In genomic region chr2:127183771-127184170, GRCh38 we compare ENCODE assay signal across 22 cellular contexts. TPM values are rescaled to one million over a fixed set of nuclear protein-coding genes. Genes with fewer than 3 reads are reported as not detected.
"Had no signal": no experiment of that assay in that cellular context is flagged by ENCODE, and none has a peak within 500 bp of the region (broad histone marks: within the 10 kb centered on the region; RNA-seq: fewer than 3 reads in every experiment).

No MANE protein-coding gene starts in this region.

- H3K4me3 Mint-ChIP-seq: activated B cell treated with CpG ODN at 0.5 μM for 24 hours; activated CD4-positive, alpha-beta memory T cell treated with anti-CD3 and anti-CD28 coated beads for 36 hours; activated CD4-positive, alpha-beta T cell treated with anti-CD3 and anti-CD28 coated beads, Interleukin-2, amount 10 ng/mL, durations not matched to agents 7 days and 5 days; activated naive CD4-positive, alpha-beta T cell treated with anti-CD3 and anti-CD28 coated beads, Interleukin-2, amount 10 ng/mL, durations not matched to agents 7 days and 5 days; activated naive CD8-positive, alpha-beta T cell treated with anti-CD3 and anti-CD28 coated beads for 36 hours; activated T-cell treated with anti-CD3 and anti-CD28 coated beads, Interleukin-2, amount 50 U/mL, for 4 hours; T-helper 1 cell treated with Interleukin-12 subunit alpha and Interleukin-12 subunit beta and Interleukin-4 antibody, amounts not matched to agents 30 μg/mL and 1 μg/mL, for 36 hours had no signal

- H3K36me3 Mint-ChIP-seq: activated CD4-positive, alpha-beta memory T cell treated with anti-CD3 and anti-CD28 coated beads for 36 hours; activated naive CD4-positive, alpha-beta T cell treated with anti-CD3 and anti-CD28 coated beads, Interleukin-2, amount 10 ng/mL, durations not matched to agents 7 days and 5 days; activated naive CD8-positive, alpha-beta T cell treated with anti-CD3 and anti-CD28 coated beads for 36 hours had no signal

- ATAC-seq: activated T-cell treated with anti-CD3 and anti-CD28 coated beads, Interleukin-2, amount 50 U/mL, for 4 hours; PC-3 had no signal

- H3K4me1 Mint-ChIP-seq: activated B cell treated with CpG ODN at 0.5 μM for 24 hours had no signal

- DNase-seq: activated B cell treated with CpG ODN at 0.5 μM for 24 hours; activated CD4-positive, alpha-beta memory T cell treated with anti-CD3 and anti-CD28 coated beads for 36 hours; activated CD4-positive, alpha-beta T cell treated with anti-CD3 and anti-CD28 coated beads for 1 hour; activated CD4-positive, alpha-beta T cell treated with anti-CD3 and anti-CD28 coated beads, Interleukin-2, amount 10 ng/mL, durations not matched to agents 7 days and 5 days; activated CD8-positive, alpha-beta memory T cell treated with anti-CD3 and anti-CD28 coated beads for 24 hours; activated gamma-delta T cell treated with Interleukin-2 at 50 U/mL for 16 hours; activated naive CD4-positive, alpha-beta T cell treated with anti-CD3 and anti-CD28 coated beads, Interleukin-2, amount 10 ng/mL, durations not matched to agents 7 days and 5 days; activated naive CD8-positive, alpha-beta T cell treated with anti-CD3 and anti-CD28 coated beads for 36 hours; activated T-cell treated with anti-CD3 and anti-CD28 coated beads, Interleukin-2, amount 50 U/mL, for 4 hours; anterior cingulate cortex; cerebellar nuclear complex; MG63; NCI-H1105 treated with DMSO at 0.1 percent for 48 hours; NCI-H1436 treated with DMSO at 0.1 percent for 48 hours; NCI-H187; NCI-H2081; NCI-H510A treated with DMSO at 0.1 percent for 48 hours; NCI-H69; PC-3; SHP77 had no signal

- H3K27ac Mint-ChIP-seq: activated B cell treated with CpG ODN at 0.5 μM for 24 hours; activated CD4-positive, alpha-beta memory T cell treated with anti-CD3 and anti-CD28 coated beads for 36 hours; activated CD4-positive, alpha-beta T cell treated with anti-CD3 and anti-CD28 coated beads, Interleukin-2, amount 10 ng/mL, durations not matched to agents 7 days and 5 days; activated naive CD4-positive, alpha-beta T cell treated with anti-CD3 and anti-CD28 coated beads, Interleukin-2, amount 10 ng/mL, durations not matched to agents 7 days and 5 days; activated naive CD8-positive, alpha-beta T cell treated with anti-CD3 and anti-CD28 coated beads for 36 hours; T-helper 1 cell treated with Interleukin-12 subunit alpha and Interleukin-12 subunit beta and Interleukin-4 antibody, amounts not matched to agents 30 μg/mL and 1 μg/mL, for 36 hours had no signal

RNA-seq across cellular contexts. Expression of gene CYP27C1, which starts 36.3 kb away (rescaled TPM):
- total RNA-seq: activated B cell treated with CpG ODN at 0.5 μM for 24 hours; activated CD4-positive, alpha-beta memory T cell treated with anti-CD3 and anti-CD28 coated beads for 36 hours; activated CD4-positive, alpha-beta T cell treated with anti-CD3 and anti-CD28 coated beads, Interleukin-2, amount 10 ng/mL, durations not matched to agents 7 days and 5 days; activated naive CD8-positive, alpha-beta T cell treated with anti-CD3 and anti-CD28 coated beads for 36 hours; activated T-cell treated with anti-CD3 and anti-CD28 coated beads, Interleukin-2, amount 50 U/mL, for 4 hours; cardiac septum had no signal
